In the genomic region with DNA sequence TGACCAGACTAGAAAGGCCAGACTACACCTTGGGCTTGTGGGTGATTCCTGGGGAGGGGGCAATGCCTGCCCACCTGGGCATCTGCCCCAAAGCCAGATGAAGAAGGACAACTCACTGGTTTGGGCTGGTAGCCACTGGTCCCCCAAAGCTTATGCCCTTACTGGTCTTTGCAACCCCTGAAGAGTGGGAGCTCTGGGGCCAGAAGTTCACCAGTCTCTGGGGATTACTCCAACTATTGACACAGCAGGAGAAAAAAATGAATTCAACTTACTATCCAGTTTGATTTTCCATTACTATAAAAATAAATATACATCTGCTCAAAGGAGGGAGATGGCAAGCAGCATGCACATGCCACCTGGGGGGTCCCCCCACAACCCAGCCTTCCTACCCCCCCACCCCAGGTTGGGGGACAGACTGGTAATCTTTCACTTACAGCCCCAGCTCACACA, we compare ENCODE assay signal across 9 cellular contexts. TPM values are rescaled to one million over a fixed set of nuclear protein-coding genes. Genes with fewer than 3 reads are reported as not detected.
DNase-seq lines count a peak whose midpoint lies in the region; ATAC-seq, FAIRE-seq and TF ChIP-seq lines count a peak whose summit lies in the region.
"Had no signal": no experiment of that assay in that cellular context is flagged by ENCODE, and none has a peak within 500 bp of the region (broad histone marks: within the 10 kb centered on the region; RNA-seq: fewer than 3 reads in every experiment).

No MANE protein-coding gene starts in this region.

- peaks cover 67% of the 10 kb centered on the region for H3K4me1 ChIP-seq in CD4-positive, alpha-beta memory T cell (ENCODE audit: insufficient read depth, low read length)
- H3K4me1 ChIP-seq in esophagus (ENCODE audit: control insufficient read depth in 2 of 2, insufficient read depth in 2 of 2, low read length in 1 of 2) (peaks cover 22 to 43% of the 10 kb centered on the region in 2 donors), pancreas (peaks cover 6 to 25% (median 18%) of the 10 kb centered on the region in 3 donors)

- H3K27me3 ChIP-seq in CD4-positive, alpha-beta memory T cell (ENCODE audit: insufficient read depth, low read length), result no peaks in the 10 kb centered on the region
- no peaks in the 10 kb centered on the region for H3K27me3 ChIP-seq in esophagus (ENCODE audit: control insufficient read depth in 1 of 2, insufficient read depth in 2 of 2, low read length in 2 of 2)
- no peaks in the 10 kb centered on the region for H3K27me3 ChIP-seq in pancreas

- intact Hi-C loops in CD4-positive, alpha-beta memory T cell (cut with micrococcal nuclease), result no loop called here
- intact Hi-C loops in pancreas (cut with DNase I), result loop anchor here in 1 of 3 donors (5.0 kb wide), 1 partner anchor 44 kb away; no protein-coding TSS in a partner anchor

- H3K27me3 Mint-ChIP-seq in CD4-positive, alpha-beta memory T cell, result no peaks in the 10 kb centered on the region

- no peak overlapping the region for H3K4me3 ChIP-seq in CD4-positive, alpha-beta memory T cell (ENCODE audit: low read length in 2 of 2)
- H3K4me3 ChIP-seq in esophagus (ENCODE audit: low read depth in 1 of 2, low read length in 2 of 2) (peak overlapping the region; percentile 90 to 94), pancreas (peak overlapping the region in 2 of 4 donors; percentile 84 to 93)

- ATAC-seq in pancreas, result no peak

- POLR2A ChIA-PET in CD4-positive, alpha-beta memory T cell (lab: Charles Lee; ENCODE audit: partially characterized antibody), result interaction anchor here (0.7 to 6.3 kb wide), 4 partner anchors 45 to 79 kb away, joined by 3 to 35 read pairs (median 4); a partner anchor contains a TSS
- POLR2A ChIA-PET in RWPE1 (lab: Yijun Ruan, JAX; ENCODE audit: low non-redundant PET), result interaction anchor here (1.1 kb wide), 1 partner anchor 26 kb away, joined by 3 read pairs; no protein-coding TSS in a partner anchor

- no peaks in the 10 kb centered on the region for H3K9me3 ChIP-seq in CD4-positive, alpha-beta memory T cell (ENCODE audit: control insufficient read depth in 1 of 2, low read length in 2 of 2)
- H3K9me3 ChIP-seq in esophagus (ENCODE audit: control insufficient read depth in 2 of 2, insufficient read depth in 1 of 2, low read depth in 1 of 2, low read length in 1 of 2) (no peaks in the 10 kb centered on the region), pancreas (no peaks in the 10 kb centered on the region)

- CTCF ChIA-PET in CD4-positive, alpha-beta memory T cell (lab: Charles Lee; ENCODE audit: partially characterized antibody), result interaction anchor here (1.1 to 3.0 kb wide), 12 partner anchors 32 to 305 kb away, joined by 3 to 13 read pairs (median 4); no protein-coding TSS in a partner anchor
- CTCF ChIA-PET in RWPE1 (lab: Yijun Ruan, JAX), result interaction anchor here (0.9 to 8.1 kb wide), 6 partner anchors 9 to 62 kb away, joined by 3 to 67 read pairs (median 4); no protein-coding TSS in a partner anchor

- H3K4me1 Mint-ChIP-seq in CD4-positive, alpha-beta memory T cell, result peaks cover 21 to 65% (median 42%) of the 10 kb centered on the region in 4 donors

- no peak overlapping the region for H3K27ac ChIP-seq in CD4-positive, alpha-beta memory T cell (ENCODE audit: low read depth, low read length)
- peak overlapping the region; percentile 93 for H3K27ac ChIP-seq in RWPE1
- peak overlapping the region; percentile 95 to 96 for H3K27ac ChIP-seq in esophagus (ENCODE audit: low read depth in 2 of 2, low read length in 1 of 2)
- peak overlapping the region; percentile 76 to 85 (median 80) for H3K27ac ChIP-seq in pancreas

- TF ChIP-seq POLR2A in erythroblast (IDR thresholded peaks at IDR 0.05; ENCODE audit: low read length), result no peak

- peaks cover 0 to 5% of the 10 kb centered on the region in 2 donors for H3K36me3 Mint-ChIP-seq in CD4-positive, alpha-beta memory T cell

- DNase-seq in CD4-positive, alpha-beta memory T cell, result no peak
- DNase-seq in RWPE1 (ENCODE audit: low spot score) (no peak), pancreas (no peak), erythroblast (lab: John Stamatoyannopoulos, UW) (no peak), RKO (ENCODE audit: low spot score) (no peak), foreskin melanocyte (no peak)
- DNase-seq in stimulated activated CD4-positive, alpha-beta T cell treated with anti-CD3 and anti-CD28 coated beads, Interleukin-2, amount 100 ng/mL, for 24 hours, result no peak

- peak overlapping the region; percentile 6 to 73 (median 54) for H3K4me3 Mint-ChIP-seq in CD4-positive, alpha-beta memory T cell

- TF ChIP-seq CTCF in RWPE1 (conservative IDR thresholded peaks at IDR 0.05; ENCODE audit: low read depth), result no peak
- TF ChIP-seq CTCF in pancreas (IDR thresholded peaks at IDR 0.05), result no peak

- H3K27ac Mint-ChIP-seq in CD4-positive, alpha-beta memory T cell, result peak overlapping the region; percentile 12 to 82 (median 58)

- no peaks in the 10 kb centered on the region for H3K9me3 Mint-ChIP-seq in CD4-positive, alpha-beta memory T cell

- no peak for FAIRE-seq in pancreas (lab: Jason Lieb, UNC)

- H3K36me3 ChIP-seq in CD4-positive, alpha-beta memory T cell (ENCODE audit: insufficient read depth, low read length), result no peaks in the 10 kb centered on the region
- H3K36me3 ChIP-seq in esophagus (ENCODE audit: control insufficient read depth in 2 of 2, insufficient read depth in 2 of 2, low read length in 1 of 2), result peaks cover 0 to 5% of the 10 kb centered on the region in 2 donors
- H3K36me3 ChIP-seq in pancreas, result no peaks in the 10 kb centered on the region

RNA-seq across cellular contexts. Expression of a gene that starts 2.6 kb away (rescaled TPM):
- 10 to 100 TPM; 18.4 to 19.2 TPM for total RNA-seq in CD4-positive, alpha-beta memory T cell
- polyA plus RNA-seq in CD4-positive, alpha-beta memory T cell, result 1 to 10 TPM in 1 of 2 donors, under 1 TPM in 1; 0.02 to 1.7 TPM
- polyA plus RNA-seq in esophagus (10 to 100 TPM; 24.7 to 58.4 TPM), pancreas (10 to 100 TPM; 16.3 to 27.5 TPM)
- total RNA-seq in pancreas, result 10 to 100 TPM; 10.4 to 22.4 (median 13.7) TPM

RNA-seq across cellular contexts. Expression of a gene that starts 33.6 kb away (rescaled TPM):
- total RNA-seq in CD4-positive, alpha-beta memory T cell, result 1 to 10 TPM; 2.7 to 2.9 TPM
- under 1 TPM; 0.12 to 0.15 TPM for polyA plus RNA-seq in CD4-positive, alpha-beta memory T cell
- polyA plus RNA-seq in esophagus (1 to 10 TPM; 3.4 to 3.6 TPM), pancreas (1 to 10 TPM; 3.6 to 5.8 TPM)
- total RNA-seq in pancreas, result 1 to 10 TPM in 4 of 6 donors, under 1 TPM in 2; 0.51 to 6.8 (median 2.5) TPM
- total RNA-seq: LHCN-M2 had no signal

Comparison
In these comparisons a context has a peak if more than half of its experiments do, and no peak if none do; other contexts are left out.
1. H3K4me3 ChIP-seq: peak in esophagus (2 of 2); none in CD4-positive, alpha-beta memory T cell (0 of 2).
2. RNA of a gene that starts 2.6 kb away (polyA plus RNA-seq): 24.7 to 58.4 TPM in esophagus and 16.3 to 27.5 TPM in pancreas; 0.02 to 1.7 TPM in CD4-positive, alpha-beta memory T cell; every median in the first group is over 4 times any median in the second.